14 cellular contexts compared by ENCODE assay signal in genomic region chr1:29363536-29363935, GRCh38.
DNase-seq lines count a peak whose midpoint lies in the region; TF ChIP-seq lines count a peak whose summit lies in the region.
"Had no signal": no experiment of that assay in that cellular context is flagged by ENCODE, and none has a peak within 500 bp of the region (broad histone marks: within the 10 kb centered on the region; RNA-seq: fewer than 3 reads in every experiment).

No MANE protein-coding gene starts in this region.

- H4K20me1 ChIP-seq in osteoblast (ENCODE audit: insufficient read depth, low read length): no peaks in the 10 kb centered on the region

- H3K9me3 ChIP-seq in osteoblast (ENCODE audit: low read depth, low read length): no peaks in the 10 kb centered on the region

- H3K36me3 ChIP-seq in osteoblast (ENCODE audit: insufficient read depth, low read length): no peaks in the 10 kb centered on the region

- H3K4me2 ChIP-seq in osteoblast (ENCODE audit: insufficient read depth, low read length): no peak overlapping the region

- H3K79me2 ChIP-seq in osteoblast (ENCODE audit: insufficient read depth, low read length): no peaks in the 10 kb centered on the region

- H3K4me1 ChIP-seq in osteoblast (ENCODE audit: insufficient read depth, low read length): no peaks in the 10 kb centered on the region

- no peak overlapping the region for H3K4me3 ChIP-seq in coronary artery
- H3K4me3 ChIP-seq in osteoblast (ENCODE audit: insufficient read depth, low read length): no peak overlapping the region
- H3K4me3 ChIP-seq: GM23248 had no signal

- TF ChIP-seq CTCF in coronary artery (IDR thresholded peaks at IDR 0.05) (no peak), osteoblast (IDR thresholded peaks at IDR 0.05; ENCODE audit: extremely low read depth, low read depth, low read length) (no peak)

- peak; percentile 3 for DNase-seq in RPMI8226
- DNase-seq in coronary artery (ENCODE audit: low spot score): peak; percentile 61
- DNase-seq in islet precursor cell: peak; percentile 32
- DNase-seq in CD1c-positive myeloid dendritic cell (ENCODE audit: extremely low spot score): no peak
- DNase-seq in dedifferentiated amniotic fluid mesenchymal stem cell (ENCODE audit: extremely low spot score): no peak
- DNase-seq in osteoblast (ENCODE audit: insufficient read length, low spot score, missing footprints): no peak
- DNase-seq: ACHN; AML-193; CD4-positive, alpha-beta memory T cell; DMS153; DMS79; GDM1; GM23248 had no signal

- no peak overlapping the region for H2AFZ ChIP-seq in osteoblast (ENCODE audit: low read length)
- H2AFZ ChIP-seq: GM23248 had no signal

- H3K27ac ChIP-seq in coronary artery (no peak overlapping the region), osteoblast (ENCODE audit: low read depth, low read length) (no peak overlapping the region)
- H3K27ac ChIP-seq: C4-2B, GM23248 had no signal

- no peaks in the 10 kb centered on the region for H3K27me3 ChIP-seq in osteoblast (ENCODE audit: insufficient read depth, low read length)

Comparison
In these comparisons a context has a peak if more than half of its experiments do, and no peak if none do; other contexts are left out.
1. DNase-seq: peak in RPMI8226 (single experiment), coronary artery (single experiment) and islet precursor cell (single experiment); none in CD1c-positive myeloid dendritic cell (single experiment), dedifferentiated amniotic fluid mesenchymal stem cell (single experiment) and osteoblast (single experiment).